In genomic region chr2:84175970-84176369, GRCh38 we compare ENCODE assay signal across 7 cellular contexts.
"Had no signal": no experiment of that assay in that cellular context is flagged by ENCODE, and none has a peak within 500 bp of the region (broad histone marks: within the 10 kb centered on the region; RNA-seq: fewer than 3 reads in every experiment).

No MANE protein-coding gene starts in this region.

- DNase-seq: GDM1, GF-D8 had no signal

- FAIRE-seq: G401.6, GM12891, GM12892, GM18507, GM19239 had no signal
